In the genomic region with DNA sequence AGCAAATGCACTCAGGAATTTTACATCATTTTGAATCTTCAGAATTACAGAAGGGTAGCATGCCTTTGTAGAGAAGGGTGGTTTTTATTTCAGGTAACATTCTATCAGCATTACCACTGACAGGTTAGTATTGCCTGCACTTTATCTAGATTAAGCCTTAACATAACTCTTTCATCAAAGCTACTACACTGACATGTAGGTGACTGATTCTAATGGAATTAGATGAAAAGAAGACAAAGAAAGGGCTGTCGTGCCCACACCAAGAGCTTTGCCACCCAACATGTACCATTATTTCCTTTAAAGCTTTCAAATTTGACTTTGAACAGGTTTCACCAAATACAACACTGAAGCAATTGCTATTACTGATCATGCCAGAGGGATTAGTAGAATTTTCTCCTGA, we compare ENCODE assay signal across 23 cellular contexts.
DNase-seq lines count a peak whose midpoint lies in the region; ATAC-seq, FAIRE-seq and TF ChIP-seq lines count a peak whose summit lies in the region.
"Had no signal": no experiment of that assay in that cellular context is flagged by ENCODE, and none has a peak within 500 bp of the region (broad histone marks: within the 10 kb centered on the region; RNA-seq: fewer than 3 reads in every experiment).

No MANE protein-coding gene starts in this region.

- TF ChIP-seq EP300 in neural cell (conservative IDR thresholded peaks at IDR 0.05; ENCODE audit: poor library complexity, severe bottlenecking), result peak; percentile 89

- ATAC-seq in HG03571 (IDR thresholded peaks at IDR 0.05; ENCODE audit: unreplicated experiment), result no peak
- ATAC-seq in left lung, result no peak
- ATAC-seq: A549 had no signal

- no peaks in the 10 kb centered on the region for H3F3A ChIP-seq in neural cell (ENCODE audit: insufficient read depth, low read length, poor library complexity, severe bottlenecking)

- H3K79me2 ChIP-seq in neural cell (replicated peaks; ENCODE audit: insufficient read depth, low read length) (no peaks in the 10 kb centered on the region), osteoblast (ENCODE audit: insufficient read depth, low read length) (no peaks in the 10 kb centered on the region)

- no peaks in the 10 kb centered on the region for H3K36me3 ChIP-seq in neural cell (ENCODE audit: insufficient read depth, low read length)
- H3K36me3 ChIP-seq in left lung, result no peaks in the 10 kb centered on the region
- H3K36me3 ChIP-seq in osteoblast (ENCODE audit: insufficient read depth, low read length), result no peaks in the 10 kb centered on the region
- H3K36me3 ChIP-seq: BE2C; BLaER1 treated with 17β-estradiol and CSF1 and Interleukin-3, amounts not matched to agents 10 nM and 100 nM; HAP-1 had no signal

- TF ChIP-seq CTCF in D721Med (IDR thresholded peaks at IDR 0.05; ENCODE audit: insufficient read depth, missing control alignments) (no peak), neural cell (IDR thresholded peaks at IDR 0.05; ENCODE audit: poor library complexity, severe bottlenecking) (no peak), left lung (IDR thresholded peaks at IDR 0.05) (no peak), osteoblast (IDR thresholded peaks at IDR 0.05; ENCODE audit: extremely low read depth, low read depth, low read length) (no peak)

- H3K4me3 ChIP-seq in neural cell (ENCODE audit: low read length), result no peak overlapping the region
- no peak overlapping the region for H3K4me3 ChIP-seq in left lung
- H3K4me3 ChIP-seq in osteoblast (ENCODE audit: insufficient read depth, low read length), result no peak overlapping the region
- H3K4me3 ChIP-seq: A549; BLaER1 treated with 17β-estradiol and CSF1 and Interleukin-3, amounts not matched to agents 10 nM and 100 nM; HAP-1 had no signal

- H3K4me2 ChIP-seq in neural cell (ENCODE audit: low read length), result no peak overlapping the region
- no peak overlapping the region for H3K4me2 ChIP-seq in osteoblast (ENCODE audit: insufficient read depth, low read length)
- H3K4me2 ChIP-seq: A549; BLaER1 treated with 17β-estradiol and CSF1 and Interleukin-3, amounts not matched to agents 10 nM and 100 nM had no signal

- no peak overlapping the region for H3K9ac ChIP-seq in neural cell (ENCODE audit: low read length)
- H3K9ac ChIP-seq: BLaER1 treated with 17β-estradiol and CSF1 and Interleukin-3, amounts not matched to agents 10 nM and 100 nM had no signal

- H2AFZ ChIP-seq in neural cell (ENCODE audit: low read depth, low read length) (no peak overlapping the region), osteoblast (ENCODE audit: low read length) (no peak overlapping the region)

- no peaks in the 10 kb centered on the region for H3K4me1 ChIP-seq in left lung
- no peaks in the 10 kb centered on the region for H3K4me1 ChIP-seq in osteoblast (ENCODE audit: insufficient read depth, low read length)
- H3K4me1 ChIP-seq: A549; BE2C; BLaER1 treated with 17β-estradiol and CSF1 and Interleukin-3, amounts not matched to agents 10 nM and 100 nM; HAP-1 had no signal

- H3K9me3 ChIP-seq in neural cell (ENCODE audit: low read length) (no peaks in the 10 kb centered on the region), left lung (no peaks in the 10 kb centered on the region), osteoblast (ENCODE audit: low read depth, low read length) (peaks cover 6% of the 10 kb centered on the region)
- H3K9me3 ChIP-seq: A549; BE2C; BLaER1 treated with 17β-estradiol and CSF1 and Interleukin-3, amounts not matched to agents 10 nM and 100 nM; HAP-1 had no signal

- H3K27me3 ChIP-seq in neural cell (ENCODE audit: insufficient read depth, low read depth, low read length) (no peaks in the 10 kb centered on the region), left lung (no peaks in the 10 kb centered on the region), osteoblast (ENCODE audit: insufficient read depth, low read length) (no peaks in the 10 kb centered on the region)
- H3K27me3 ChIP-seq: BE2C; BLaER1 treated with 17β-estradiol and CSF1 and Interleukin-3, amounts not matched to agents 10 nM and 100 nM had no signal

- intact Hi-C loops in left lung (cut with DNase I), result no loop called here

- H3K27ac ChIP-seq in neural cell (ENCODE audit: low read length) (peak overlapping the region; percentile 24), left lung (no peak overlapping the region), osteoblast (ENCODE audit: low read depth, low read length) (no peak overlapping the region)
- H3K27ac ChIP-seq: A549; BLaER1 treated with 17β-estradiol and CSF1 and Interleukin-3, amounts not matched to agents 10 nM and 100 nM had no signal

- H3K9me2 ChIP-seq in neural cell (ENCODE audit: insufficient read depth, low read length), result no peaks in the 10 kb centered on the region

- H4K20me1 ChIP-seq in neural cell (ENCODE audit: insufficient read depth), result no peaks in the 10 kb centered on the region
- no peaks in the 10 kb centered on the region for H4K20me1 ChIP-seq in osteoblast (ENCODE audit: insufficient read depth, low read length)
- H4K20me1 ChIP-seq: BLaER1 treated with 17β-estradiol and CSF1 and Interleukin-3, amounts not matched to agents 10 nM and 100 nM had no signal

- TF ChIP-seq RAD21 in neural cell (conservative IDR thresholded peaks at IDR 0.05), result peak; percentile 28

- peak; percentile 67 for FAIRE-seq in D721Med (lab: Jason Lieb, UNC)
- FAIRE-seq: A549, G401.6, GM12892, H54 had no signal

- no peak for DNase-seq in D721Med (ENCODE audit: insufficient read length, low spot score)
- peak; percentile 26 for DNase-seq in NCI-H82 (lab: John Stamatoyannopoulos, UW)
- no peak for DNase-seq in left lung
- DNase-seq in osteoblast (ENCODE audit: insufficient read length, low spot score, missing footprints), result no peak
- DNase-seq: 8988T; ACHN; AML-193; BE2C; Calu3; CD4-positive, alpha-beta memory T cell; COR-L47; DMS153; DND-41; GOT3; HFFc6 had no signal

TF ChIP-seq in neural cell, 6 proteins besides CTCF, POLR2A, EP300 and RAD21:
- TF ChIP-seq POLR2AphosphoS5 (IDR thresholded peaks at IDR 0.05) (peak; percentile 70), TAF1 (IDR thresholded peaks at IDR 0.05; ENCODE audit: low read depth) (no peak), MXI1 (conservative IDR thresholded peaks at IDR 0.05; ENCODE audit: poor library complexity, severe bottlenecking) (no peak), SMC3 (conservative IDR thresholded peaks at IDR 0.05; ENCODE audit: poor library complexity) (no peak), EZH2 (IDR thresholded peaks at IDR 0.05; ENCODE audit: borderline replicate concordance, insufficient read depth, low read length, poor library complexity, severe bottlenecking) (no peak)
- TF ChIP-seq, protein P1, sequence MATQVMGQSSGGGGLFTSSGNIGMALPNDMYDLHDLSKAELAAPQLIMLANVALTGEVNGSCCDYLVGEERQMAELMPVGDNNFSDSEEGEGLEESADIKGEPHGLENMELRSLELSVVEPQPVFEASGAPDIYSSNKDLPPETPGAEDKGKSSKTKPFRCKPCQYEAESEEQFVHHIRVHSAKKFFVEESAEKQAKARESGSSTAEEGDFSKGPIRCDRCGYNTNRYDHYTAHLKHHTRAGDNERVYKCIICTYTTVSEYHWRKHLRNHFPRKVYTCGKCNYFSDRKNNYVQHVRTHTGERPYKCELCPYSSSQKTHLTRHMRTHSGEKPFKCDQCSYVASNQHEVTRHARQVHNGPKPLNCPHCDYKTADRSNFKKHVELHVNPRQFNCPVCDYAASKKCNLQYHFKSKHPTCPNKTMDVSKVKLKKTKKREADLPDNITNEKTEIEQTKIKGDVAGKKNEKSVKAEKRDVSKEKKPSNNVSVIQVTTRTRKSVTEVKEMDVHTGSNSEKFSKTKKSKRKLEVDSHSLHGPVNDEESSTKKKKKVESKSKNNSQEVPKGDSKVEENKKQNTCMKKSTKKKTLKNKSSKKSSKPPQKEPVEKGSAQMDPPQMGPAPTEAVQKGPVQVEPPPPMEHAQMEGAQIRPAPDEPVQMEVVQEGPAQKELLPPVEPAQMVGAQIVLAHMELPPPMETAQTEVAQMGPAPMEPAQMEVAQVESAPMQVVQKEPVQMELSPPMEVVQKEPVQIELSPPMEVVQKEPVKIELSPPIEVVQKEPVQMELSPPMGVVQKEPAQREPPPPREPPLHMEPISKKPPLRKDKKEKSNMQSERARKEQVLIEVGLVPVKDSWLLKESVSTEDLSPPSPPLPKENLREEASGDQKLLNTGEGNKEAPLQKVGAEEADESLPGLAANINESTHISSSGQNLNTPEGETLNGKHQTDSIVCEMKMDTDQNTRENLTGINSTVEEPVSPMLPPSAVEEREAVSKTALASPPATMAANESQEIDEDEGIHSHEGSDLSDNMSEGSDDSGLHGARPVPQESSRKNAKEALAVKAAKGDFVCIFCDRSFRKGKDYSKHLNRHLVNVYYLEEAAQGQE (IDR thresholded peaks at IDR 0.05; ENCODE audit: borderline replicate concordance), result peak; percentile 52
